ENCODE assay signal across 8 cellular contexts in the genomic region with DNA sequence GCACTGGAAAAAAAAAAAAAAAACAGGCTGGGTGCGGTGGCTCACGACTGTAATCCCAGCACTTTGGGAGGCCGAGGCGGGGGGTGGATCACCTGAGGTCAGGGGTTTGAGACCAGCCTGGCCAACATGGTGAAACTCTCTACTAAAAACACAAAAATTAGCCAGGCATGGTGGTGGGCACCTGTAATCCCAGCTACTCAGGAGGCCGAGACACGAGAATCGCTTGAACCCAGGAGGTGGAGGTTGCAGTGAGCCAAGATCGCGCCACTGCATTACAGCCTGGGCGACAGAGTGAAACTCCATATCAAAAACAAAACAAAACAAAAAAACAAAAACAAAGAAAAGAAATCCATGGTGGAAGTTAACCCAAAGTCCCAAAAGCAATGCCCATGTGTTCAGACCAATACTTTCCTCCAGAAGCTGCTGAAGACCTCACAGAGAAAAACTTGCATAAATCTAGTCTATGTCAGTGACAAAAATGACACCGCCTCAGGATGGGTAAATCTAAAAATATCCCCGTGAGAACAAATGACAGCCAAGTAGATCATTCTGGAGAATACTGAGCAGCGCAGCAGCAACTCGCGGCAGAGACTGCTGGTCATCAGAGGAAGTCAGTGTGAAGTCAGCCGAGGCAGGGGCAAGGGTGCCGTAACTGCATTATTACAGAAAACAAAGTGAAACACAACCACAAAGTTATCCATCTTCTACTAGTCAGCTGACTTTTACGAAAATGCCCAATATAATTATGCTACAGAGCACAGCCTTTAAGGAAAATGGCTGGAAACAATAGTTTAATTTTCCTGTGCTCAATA. TPM values are rescaled to one million over a fixed set of nuclear protein-coding genes. Genes with fewer than 3 reads are reported as not detected.
DNase-seq lines count a peak whose midpoint lies in the region; ATAC-seq and TF ChIP-seq lines count a peak whose summit lies in the region.

No MANE protein-coding gene starts in this region.

- DNase-seq in activated CD4-positive, CD25-positive, alpha-beta regulatory T cell (lab: John Stamatoyannopoulos, UW) = peak; percentile 22 to 37 (median 35)
- no peak for DNase-seq in colonic mucosa
- no peak for DNase-seq in nephron progenitor cell
- no peak for DNase-seq in cortex of kidney (lab: John Stamatoyannopoulos, UW)
- no peak for DNase-seq in NCI-H748 (lab: John Stamatoyannopoulos, UW; ENCODE audit: unreplicated experiment)
- no peak for DNase-seq in NCI-H2171 (lab: John Stamatoyannopoulos, UW)

- no peak for TF ChIP-seq CTCF in colonic mucosa (IDR thresholded peaks at IDR 0.05)
- TF ChIP-seq CTCF in nephron progenitor cell (IDR thresholded peaks at IDR 0.05) = no peak

- H3K36me3 Mint-ChIP-seq in nephron progenitor cell (ENCODE audit: low read depth) = peaks cover 40% of the 10 kb centered on the region

- H3K4me3 Mint-ChIP-seq in nephron progenitor cell = no peak overlapping the region

- H3K4me1 Mint-ChIP-seq in nephron progenitor cell = peaks cover 66% of the 10 kb centered on the region

- H3K27me3 ChIP-seq in colonic mucosa = no peaks in the 10 kb centered on the region

- no peaks in the 10 kb centered on the region for H3K9me3 Mint-ChIP-seq in nephron progenitor cell

- intact Hi-C loops in colonic mucosa (cut with DNase I) = no loop called here

- H3K27ac Mint-ChIP-seq in nephron progenitor cell = peak overlapping the region; percentile 81

- peak overlapping the region; percentile 53 for H3K27ac ChIP-seq in colonic mucosa

- no peaks in the 10 kb centered on the region for H3K27me3 Mint-ChIP-seq in nephron progenitor cell (ENCODE audit: low read depth, poor library complexity)

- H3K4me3 ChIP-seq in colonic mucosa = no peak overlapping the region

- no peaks in the 10 kb centered on the region for H3K36me3 ChIP-seq in colonic mucosa

- no peak overlapping the region for H3K9ac ChIP-seq in colonic mucosa (ENCODE audit: low read depth in 2 of 2, low read length in 2 of 2)

- no peaks in the 10 kb centered on the region for H3K9me3 ChIP-seq in colonic mucosa

- H3K4me1 ChIP-seq in colonic mucosa = peaks cover 5% of the 10 kb centered on the region

- ATAC-seq in GM18909 (IDR thresholded peaks at IDR 0.05; ENCODE audit: poor library complexity, unreplicated experiment) (peak; percentile 90), HG03095 (IDR thresholded peaks at IDR 0.05; ENCODE audit: unreplicated experiment) (peak; percentile 82)

RNA-seq across cellular contexts. Expression of a gene that starts 41.0 kb away (rescaled TPM):
- 10 to 100 TPM; 23.6 to 59.0 TPM for total RNA-seq in colonic mucosa

Comparison
In these comparisons a context has a peak if more than half of its experiments do, and no peak if none do; other contexts are left out.
1. DNase-seq: peak in activated CD4-positive, CD25-positive, alpha-beta regulatory T cell (4 of 4); none in colonic mucosa (single experiment), nephron progenitor cell (single experiment), cortex of kidney (single experiment), NCI-H748 (single experiment) and NCI-H2171 (single experiment).